In the genomic region with DNA sequence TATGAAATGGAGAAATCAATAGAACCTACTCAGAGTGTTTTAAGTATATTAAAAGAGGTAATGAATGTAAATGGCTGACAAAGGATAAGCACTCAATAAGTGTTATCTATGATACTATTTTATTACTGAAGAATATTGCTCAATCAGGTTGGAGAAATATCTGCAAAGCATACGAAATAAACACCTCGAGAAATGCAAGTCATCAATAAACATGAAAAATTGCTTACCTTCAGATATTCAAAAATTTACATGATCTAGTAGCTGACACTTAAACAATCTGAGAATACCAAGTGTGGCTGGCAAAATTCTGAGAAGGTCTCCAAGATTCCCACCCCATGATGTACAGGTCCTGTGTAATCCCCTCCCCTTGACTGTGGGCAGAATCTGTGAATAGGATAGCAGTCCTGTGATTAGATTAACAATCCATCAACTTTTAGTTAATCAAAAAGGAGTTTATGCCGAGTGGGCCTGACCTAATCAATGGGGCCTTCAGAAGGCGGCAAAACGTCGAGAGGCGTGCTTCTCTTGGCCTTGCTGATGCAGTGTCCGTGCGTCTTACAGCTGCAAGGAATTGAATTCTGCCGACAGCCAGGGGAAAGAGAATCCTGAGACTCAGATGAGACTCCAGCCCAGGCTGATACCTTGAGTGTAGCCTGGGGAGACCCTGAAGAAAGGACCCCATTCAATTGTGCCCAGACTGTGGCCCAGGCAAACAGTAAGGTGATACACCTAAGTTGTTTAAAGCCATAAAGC, we compare ENCODE assay signal across 38 cellular contexts. TPM values are rescaled to one million over a fixed set of nuclear protein-coding genes. Genes with fewer than 3 reads are reported as not detected.
"Had no signal": no experiment of that assay in that cellular context is flagged by ENCODE, and none has a peak within 500 bp of the region (broad histone marks: within the 10 kb centered on the region; RNA-seq: fewer than 3 reads in every experiment).

No MANE protein-coding gene starts in this region.

- H3K27ac Mint-ChIP-seq: activated B cell treated with CpG ODN at 0.5 μM for 24 hours; activated CD4-positive, alpha-beta memory T cell treated with anti-CD3 and anti-CD28 coated beads, Interleukin-2, amount 10 ng/mL, durations not matched to agents 7 days and 5 days; activated CD4-positive, alpha-beta T cell treated with anti-CD3 and anti-CD28 coated beads, Interleukin-2, amount 10 ng/mL, durations not matched to agents 7 days and 5 days; activated CD8-positive, alpha-beta T cell treated with anti-CD3 and anti-CD28 coated beads, Interleukin-2, amount 10 ng/mL, durations not matched to agents 7 days and 5 days; activated naive CD4-positive, alpha-beta T cell treated with anti-CD3 and anti-CD28 coated beads, Interleukin-2, amount 10 ng/mL, durations not matched to agents 7 days and 5 days; activated naive CD4-positive, alpha-beta T cell treated with anti-CD3 and anti-CD28 coated beads, Interleukin-2, amount 50 U/mL, for 24 hours; activated naive CD8-positive, alpha-beta T cell; activated naive CD8-positive, alpha-beta T cell treated with anti-CD3 and anti-CD28 coated beads, Interleukin-2, amount 10 ng/mL, durations not matched to agents 7 days and 5 days; activated naive CD8-positive, alpha-beta T cell treated with anti-CD3 and anti-CD28 coated beads, Interleukin-2, amount 50 U/mL, for 24 hours; activated T-cell treated with anti-CD3 and anti-CD28 coated beads, Interleukin-2, amount 50 U/mL, for 24 hours; activated T-helper 2 cell treated with anti-CD3 and anti-CD28 coated beads, Interferon-gamma antibody, Interleukin-2, Interleukin-4, amounts not matched to agents 10 μg/mL and 5 μg/mL and 100 μg/mL, durations not matched to agents 14 hours and 24 hours and 36 hours; T-helper 1 cell treated with Interleukin-12 subunit alpha and Interleukin-12 subunit beta and Interleukin-4 antibody, amounts not matched to agents 30 μg/mL and 1 μg/mL, for 36 hours; T-helper 2 cell treated with Interferon-gamma antibody and Interleukin-4, amounts not matched to agents 5 μg/mL and 100 μg/mL, for 36 hours had no signal

- FAIRE-seq: bronchial epithelial cell, TTC549 had no signal

- H3K27me3 ChIP-seq: ascending aorta, cardiac muscle cell had no signal

- H3K9me3 ChIP-seq: ascending aorta had no signal

- H3K27me3 Mint-ChIP-seq: activated B cell treated with CpG ODN at 0.5 μM for 24 hours; activated CD4-positive, alpha-beta memory T cell treated with anti-CD3 and anti-CD28 coated beads, Interleukin-2, amount 10 ng/mL, durations not matched to agents 7 days and 5 days; activated CD4-positive, alpha-beta T cell treated with anti-CD3 and anti-CD28 coated beads, Interleukin-2, amount 10 ng/mL, durations not matched to agents 7 days and 5 days; activated naive CD4-positive, alpha-beta T cell treated with anti-CD3 and anti-CD28 coated beads, Interleukin-2, amount 10 ng/mL, durations not matched to agents 7 days and 5 days; activated naive CD8-positive, alpha-beta T cell treated with anti-CD3 and anti-CD28 coated beads, Interleukin-2, amount 10 ng/mL, durations not matched to agents 7 days and 5 days had no signal

- H3K4me3 Mint-ChIP-seq: activated B cell treated with CpG ODN at 0.5 μM for 24 hours; activated CD4-positive, alpha-beta memory T cell treated with anti-CD3 and anti-CD28 coated beads, Interleukin-2, amount 10 ng/mL, durations not matched to agents 7 days and 5 days; activated CD4-positive, alpha-beta T cell treated with anti-CD3 and anti-CD28 coated beads, Interleukin-2, amount 10 ng/mL, durations not matched to agents 7 days and 5 days; activated CD8-positive, alpha-beta T cell treated with anti-CD3 and anti-CD28 coated beads, Interleukin-2, amount 10 ng/mL, durations not matched to agents 7 days and 5 days; activated naive CD4-positive, alpha-beta T cell treated with anti-CD3 and anti-CD28 coated beads, Interleukin-2, amount 10 ng/mL, durations not matched to agents 7 days and 5 days; activated naive CD4-positive, alpha-beta T cell treated with anti-CD3 and anti-CD28 coated beads, Interleukin-2, amount 50 U/mL, for 24 hours; activated naive CD8-positive, alpha-beta T cell; activated naive CD8-positive, alpha-beta T cell treated with anti-CD3 and anti-CD28 coated beads, Interleukin-2, amount 10 ng/mL, durations not matched to agents 7 days and 5 days; activated naive CD8-positive, alpha-beta T cell treated with anti-CD3 and anti-CD28 coated beads, Interleukin-2, amount 50 U/mL, for 24 hours; activated T-cell treated with anti-CD3 and anti-CD28 coated beads, Interleukin-2, amount 50 U/mL, for 24 hours; brain; central memory CD8-positive, alpha-beta T cell; T-helper 1 cell treated with Interleukin-12 subunit alpha and Interleukin-12 subunit beta and Interleukin-4 antibody, amounts not matched to agents 30 μg/mL and 1 μg/mL, for 36 hours; T-helper 2 cell treated with Interferon-gamma antibody and Interleukin-4, amounts not matched to agents 5 μg/mL and 100 μg/mL, for 36 hours had no signal

- H3K4me1 ChIP-seq: ascending aorta had no signal

- H3K4me3 ChIP-seq: ascending aorta, cardiac muscle cell had no signal

- H3K36me3 ChIP-seq: ascending aorta, cardiac muscle cell had no signal

- H3K4me1 Mint-ChIP-seq: activated B cell treated with CpG ODN at 0.5 μM for 24 hours; activated CD4-positive, alpha-beta memory T cell treated with anti-CD3 and anti-CD28 coated beads, Interleukin-2, amount 10 ng/mL, durations not matched to agents 7 days and 5 days; activated CD4-positive, alpha-beta T cell treated with anti-CD3 and anti-CD28 coated beads, Interleukin-2, amount 10 ng/mL, durations not matched to agents 7 days and 5 days; activated naive CD4-positive, alpha-beta T cell treated with anti-CD3 and anti-CD28 coated beads, Interleukin-2, amount 10 ng/mL, durations not matched to agents 7 days and 5 days; activated naive CD4-positive, alpha-beta T cell treated with anti-CD3 and anti-CD28 coated beads, Interleukin-2, amount 50 U/mL, for 24 hours; activated naive CD8-positive, alpha-beta T cell treated with anti-CD3 and anti-CD28 coated beads, Interleukin-2, amount 10 ng/mL, durations not matched to agents 7 days and 5 days; activated naive CD8-positive, alpha-beta T cell treated with anti-CD3 and anti-CD28 coated beads, Interleukin-2, amount 50 U/mL, for 24 hours; central memory CD8-positive, alpha-beta T cell had no signal

- H3K36me3 Mint-ChIP-seq: activated naive CD4-positive, alpha-beta T cell treated with anti-CD3 and anti-CD28 coated beads, Interleukin-2, amount 10 ng/mL, durations not matched to agents 7 days and 5 days; activated naive CD4-positive, alpha-beta T cell treated with anti-CD3 and anti-CD28 coated beads, Interleukin-2, amount 50 U/mL, for 24 hours; activated naive CD8-positive, alpha-beta T cell treated with anti-CD3 and anti-CD28 coated beads, Interleukin-2, amount 10 ng/mL, durations not matched to agents 7 days and 5 days; brain had no signal

- DNase-seq: activated B cell treated with CpG ODN at 0.5 μM for 24 hours; activated CD4-positive, alpha-beta memory T cell treated with anti-CD3 and anti-CD28 coated beads, Interleukin-2, amount 10 ng/mL, durations not matched to agents 7 days and 5 days; activated CD4-positive, alpha-beta T cell treated with anti-CD3 and anti-CD28 coated beads for 48 hours; activated CD4-positive, alpha-beta T cell treated with anti-CD3 and anti-CD28 coated beads, Interleukin-2, amount 10 ng/mL, durations not matched to agents 7 days and 5 days; activated CD4-positive, alpha-beta T cell treated with anti-CD3 and anti-CD28 coated beads, Interleukin-2, amount 50 U/mL, for 48 hours; activated CD4-positive, CD25-positive, alpha-beta regulatory T cell treated with anti-CD3 and anti-CD28 coated beads, Interleukin-2, amount 50 U/mL, for 72 hours; activated CD8-positive, alpha-beta memory T cell treated with anti-CD3 and anti-CD28 coated beads for 24 hours; activated CD8-positive, alpha-beta memory T cell treated with anti-CD3 and anti-CD28 coated beads, Interleukin-2, amount 50 U/mL, for 4 hours; activated CD8-positive, alpha-beta T cell treated with anti-CD3 and anti-CD28 coated beads, Interleukin-2, amount 10 ng/mL, durations not matched to agents 7 days and 5 days; activated effector memory CD4-positive, alpha-beta T cell treated with Interleukin-2 at 50 U/mL for 16 hours; activated gamma-delta T cell; activated naive CD4-positive, alpha-beta T cell treated with anti-CD3 and anti-CD28 coated beads, Interleukin-2, amount 10 ng/mL, durations not matched to agents 7 days and 5 days; activated naive CD4-positive, alpha-beta T cell treated with Interleukin-2 at 50 U/mL for 16 hours; activated naive CD8-positive, alpha-beta T cell treated with anti-CD3 and anti-CD28 coated beads, Interleukin-2, amount 10 ng/mL, durations not matched to agents 7 days and 5 days; activated naive CD8-positive, alpha-beta T cell treated with anti-CD3 and anti-CD28 coated beads, Interleukin-2, amount 50 U/mL, for 24 hours; activated T-cell treated with anti-CD3 and anti-CD28 coated beads, Interleukin-2, amount 50 U/mL, for 24 hours; activated T-cell treated with anti-CD3 and anti-CD28 coated beads, Interleukin-2, amount 50 U/mL, for 48 hours; amygdala; anterior cingulate cortex; caudate nucleus; cerebellar nuclear complex; T-helper 1 cell; T-helper 2 cell; T-helper 9 cell had no signal

- ATAC-seq: activated CD8-positive, alpha-beta T cell treated with anti-CD3 and anti-CD28 coated beads, Interleukin-2, amount 10 ng/mL, durations not matched to agents 7 days and 5 days; activated naive CD8-positive, alpha-beta T cell treated with anti-CD3 and anti-CD28 coated beads, Interleukin-2, amount 50 U/mL, for 24 hours had no signal

- H3K27ac ChIP-seq: ascending aorta, cardiac muscle cell, VCaP had no signal

RNA-seq across cellular contexts. Expression of gene SPATA19, which starts 49.1 kb away (rescaled TPM):
- total RNA-seq: activated B cell treated with CpG ODN at 0.5 μM for 24 hours; activated CD4-positive, alpha-beta memory T cell treated with anti-CD3 and anti-CD28 coated beads, Interleukin-2, amount 10 ng/mL, durations not matched to agents 7 days and 5 days; activated CD4-positive, alpha-beta T cell treated with anti-CD3 and anti-CD28 coated beads, Interleukin-2, amount 10 ng/mL, durations not matched to agents 7 days and 5 days; activated CD8-positive, alpha-beta T cell treated with anti-CD3 and anti-CD28 coated beads, Interleukin-2, amount 10 ng/mL, durations not matched to agents 7 days and 5 days; activated naive CD8-positive, alpha-beta T cell treated with anti-CD3 and anti-CD28 coated beads, Interleukin-2, amount 10 ng/mL, durations not matched to agents 7 days and 5 days; activated T-helper 2 cell treated with anti-CD3 and anti-CD28 coated beads, Interferon-gamma antibody, Interleukin-2, Interleukin-4, amounts not matched to agents 10 μg/mL and 5 μg/mL and 100 μg/mL, durations not matched to agents 14 hours and 24 hours and 36 hours; ascending aorta; bronchial epithelial cell; cardiac muscle cell; chondrocyte had no signal
- polyA plus RNA-seq: adipose tissue, cardiac muscle cell had no signal
